Comparison of ENCODE assay signal across 30 cellular contexts in the genomic region with DNA sequence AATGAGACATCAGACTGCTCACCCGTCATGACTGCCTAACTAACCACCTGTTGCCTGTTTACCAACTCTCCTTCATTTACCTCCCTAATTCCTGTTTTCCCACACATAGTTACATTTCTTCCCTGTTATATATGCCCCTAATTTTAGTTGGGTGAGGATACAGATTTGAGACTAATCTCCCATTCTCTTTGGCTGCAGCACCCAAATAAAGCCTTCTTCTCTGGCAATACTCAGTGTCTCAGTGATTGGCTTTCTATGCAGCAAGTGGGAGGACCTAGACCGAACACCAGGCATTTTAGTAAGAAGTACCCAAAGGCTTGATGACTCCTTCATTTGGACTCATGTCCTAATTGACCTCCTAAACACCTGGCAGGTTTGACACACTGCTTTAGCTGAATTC.
"Had no signal": no experiment of that assay in that cellular context is flagged by ENCODE, and none has a peak within 500 bp of the region (broad histone marks: within the 10 kb centered on the region; RNA-seq: fewer than 3 reads in every experiment).

No MANE protein-coding gene starts in this region.

- H3K9ac ChIP-seq: neural progenitor cell, parathyroid adenoma had no signal

- H3K36me3 Mint-ChIP-seq: neural progenitor cell, type B pancreatic cell had no signal

- DNase-seq: naive thymus-derived CD4-positive, alpha-beta T cell; natural killer cell; occipital lobe; ovary; posterior cingulate gyrus; psoas muscle; right cardiac atrium; spleen; stimulated activated CD4-positive, alpha-beta T cell treated with anti-CD3 and anti-CD28 coated beads, Interleukin-12 subunit alpha, Interleukin-12 subunit beta, amount 100 ng/mL, for 4 hours; stimulated activated CD4-positive, alpha-beta T cell treated with anti-CD3 and anti-CD28 coated beads, Interleukin-1b, Interleukin-23, amount 100 ng/mL, for 48 hours; stimulated activated CD4-positive, alpha-beta T cell treated with anti-CD3 and anti-CD28 coated beads, Interleukin-4, amount 100 ng/mL, for 1 hour; stimulated activated CD4-positive, alpha-beta T cell treated with anti-CD3 and anti-CD28 coated beads, Interleukin-4, amount 100 ng/mL, for 4 hours; stimulated activated CD8-positive, alpha-beta memory T cell treated with anti-CD3 and anti-CD28 coated beads, Interleukin-4, amount 100 ng/mL, for 48 hours; stimulated activated naive B cell treated with anti-CD40 and anti-IgM and Interleukin-4, amounts not matched to agents 10 μg/mL and 1 μg/mL and 100 μg/mL, for 72 hours; stimulated activated naive CD4-positive, alpha-beta T cell treated with Interleukin-2 at 50 U/mL for 16 hours; stomach; tibial artery; transverse colon; upper lobe of right lung; uterus had no signal

- H3K4me1 ChIP-seq: neural progenitor cell, parathyroid adenoma, psoas muscle, tibial artery, upper lobe of right lung, uterus had no signal

- H3K4me1 Mint-ChIP-seq: nephron, neural progenitor cell had no signal

- H3K27ac Mint-ChIP-seq: naive thymus-derived CD4-positive, alpha-beta T cell; nephron; neural progenitor cell; progenitor cell of endocrine pancreas; stimulated activated naive B cell treated with anti-CD40 and anti-IgM and Interleukin-4, amounts not matched to agents 10 μg/mL and 1 μg/mL and 100 μg/mL, for 72 hours; stimulated activated naive CD8-positive, alpha-beta T cell treated with anti-CD3 and anti-CD28 coated beads, Interleukin-15, Interleukin-2, amounts not matched to agents 100 ng/mL and 50 ng/mL, for 24 hours; type B pancreatic cell had no signal

- H3K4me3 Mint-ChIP-seq: naive thymus-derived CD4-positive, alpha-beta T cell; natural killer cell; nephron; neural progenitor cell; stimulated activated naive B cell treated with anti-CD40 and anti-IgM and Interleukin-4, amounts not matched to agents 10 μg/mL and 1 μg/mL and 100 μg/mL, for 72 hours; stimulated activated naive CD8-positive, alpha-beta T cell treated with anti-CD3 and anti-CD28 coated beads, Interleukin-15, Interleukin-2, amounts not matched to agents 100 ng/mL and 50 ng/mL, for 24 hours; type B pancreatic cell had no signal

- H3K27me3 Mint-ChIP-seq: progenitor cell of endocrine pancreas, type B pancreatic cell had no signal

- H3K4me2 ChIP-seq: neural progenitor cell, smooth muscle cell had no signal

- H2AFZ ChIP-seq: neural progenitor cell, parathyroid adenoma had no signal

- H3K27me3 ChIP-seq: neural progenitor cell, ovary, spleen, stomach, tibial artery, transverse colon, upper lobe of right lung, uterus had no signal

- H3K27ac ChIP-seq: neural progenitor cell, ovary, parathyroid adenoma, psoas muscle, spleen, stomach, thoracic aorta, tibial artery, transverse colon, upper lobe of right lung, uterus had no signal

- H3K36me3 ChIP-seq: neural progenitor cell, ovary, spleen, stomach, thoracic aorta, tibial artery, transverse colon, upper lobe of right lung, uterus had no signal

- H3K9me3 ChIP-seq: ovary, psoas muscle, tibial artery, uterus had no signal

- ATAC-seq: naive thymus-derived CD4-positive, alpha-beta T cell; natural killer cell; psoas muscle; right cardiac atrium; sciatic nerve; stimulated activated naive B cell treated with anti-CD40 and anti-IgM and Interleukin-4, amounts not matched to agents 10 μg/mL and 1 μg/mL and 100 μg/mL, for 72 hours; upper lobe of right lung had no signal

- H3K4me3 ChIP-seq: neural progenitor cell, ovary, psoas muscle, skin epidermis, smooth muscle cell, spleen, stomach, thoracic aorta, tibial artery, transverse colon, upper lobe of right lung, uterus had no signal
